ENCODE assay signal across 8 cellular contexts in genomic region chr16:78002915-78003538, GRCh38. TPM values are rescaled to one million over a fixed set of nuclear protein-coding genes. Genes with fewer than 3 reads are reported as not detected.
A peak's percentile ranks its signal among the peaks of the same experiment; 100 is the strongest.
DNase-seq lines count a peak whose midpoint lies in the region; ATAC-seq, FAIRE-seq and TF ChIP-seq lines count a peak whose summit lies in the region.

No MANE protein-coding gene starts in this region.

- intact Hi-C loops in activated T-helper 2 cell treated with anti-CD3 and anti-CD28 coated beads, Interferon-gamma antibody, Interleukin-2, Interleukin-4, amounts not matched to agents 10 μg/mL and 5 μg/mL and 100 μg/mL, durations not matched to agents 14 hours and 24 hours and 36 hours (cut with micrococcal nuclease) = loop anchor here (1.0 kb wide), 1 partner anchor 328 kb away; no protein-coding TSS in a partner anchor
- intact Hi-C loops in transverse colon (cut with DNase I; ENCODE audit: low total_unique reads) = no loop called here

- ATAC-seq in omental fat pad (ENCODE audit: low FRiP score) = peak; percentile 32

- peak; percentile 53 for DNase-seq in GDM1 (lab: John Stamatoyannopoulos, UW)
- DNase-seq in H54 (ENCODE audit: insufficient read length, low spot score) = peak; percentile 67
- DNase-seq in LNCaP clone FGC (ENCODE audit: low read depth) = peak; percentile 82
- DNase-seq in RPMI8226 = peak; percentile 86
- DNase-seq in activated T-helper 2 cell treated with anti-CD3 and anti-CD28 coated beads, Interferon-gamma antibody, Interleukin-2, Interleukin-4, amounts not matched to agents 10 μg/mL and 5 μg/mL and 100 μg/mL, durations not matched to agents 14 hours and 24 hours and 36 hours (ENCODE audit: low spot score) = peak; percentile 70
- DNase-seq in frontal cortex (ENCODE audit: low spot score in 2 of 2) = peak; percentile 22 to 71
- no peak for DNase-seq in omental fat pad (ENCODE audit: low spot score)
- DNase-seq in transverse colon = peak; percentile 79

- no peaks in the 10 kb centered on the region for H3K27me3 Mint-ChIP-seq in activated T-helper 2 cell treated with anti-CD3 and anti-CD28 coated beads, Interferon-gamma antibody, Interleukin-2, Interleukin-4, amounts not matched to agents 10 μg/mL and 5 μg/mL and 100 μg/mL, durations not matched to agents 14 hours and 24 hours and 36 hours (ENCODE audit: low read depth)

- FAIRE-seq in H54 (lab: Jason Lieb, UNC) (peak; percentile 68), frontal cortex (lab: Jason Lieb, UNC) (no peak)

- no peaks in the 10 kb centered on the region for H3K9me3 ChIP-seq in transverse colon

- peaks cover 2% of the 10 kb centered on the region for H3K4me1 Mint-ChIP-seq in activated T-helper 2 cell treated with anti-CD3 and anti-CD28 coated beads, Interferon-gamma antibody, Interleukin-2, Interleukin-4, amounts not matched to agents 10 μg/mL and 5 μg/mL and 100 μg/mL, durations not matched to agents 14 hours and 24 hours and 36 hours (ENCODE audit: low read depth)

- H3K9me3 Mint-ChIP-seq in activated T-helper 2 cell treated with anti-CD3 and anti-CD28 coated beads, Interferon-gamma antibody, Interleukin-2, Interleukin-4, amounts not matched to agents 10 μg/mL and 5 μg/mL and 100 μg/mL, durations not matched to agents 14 hours and 24 hours and 36 hours = no peaks in the 10 kb centered on the region

- TF ChIP-seq EP300 in transverse colon (IDR thresholded peaks at IDR 0.05; ENCODE audit: low read depth) = no peak

- no peaks in the 10 kb centered on the region for H3K36me3 Mint-ChIP-seq in activated T-helper 2 cell treated with anti-CD3 and anti-CD28 coated beads, Interferon-gamma antibody, Interleukin-2, Interleukin-4, amounts not matched to agents 10 μg/mL and 5 μg/mL and 100 μg/mL, durations not matched to agents 14 hours and 24 hours and 36 hours (ENCODE audit: low read depth)

- H3K4me1 ChIP-seq in transverse colon = peaks cover 0 to 2% (median 0%) of the 10 kb centered on the region in 4 donors

- 10 to 18% methylated on average over 2 to 11 of the region's 11 CpGs for WGBS in transverse colon (ENCODE audit: low coverage in 1 of 2), 2 donors

- H3K27ac ChIP-seq in transverse colon = no peak overlapping the region

- in situ Hi-C loops in transverse colon (cut with MboI; ENCODE audit: low pct_ligation_motif_present in 1 of 4, low pct_unique_long_range_greater_than_20kb in 1 of 4, low sequenced_read_pairs in 3 of 4) = no loop called here

- no peak for TF ChIP-seq POLR2A in H54 (IDR thresholded peaks at IDR 0.05; ENCODE audit: low read depth, low read length)
- TF ChIP-seq POLR2A in transverse colon (IDR thresholded peaks at IDR 0.05) = no peak

- TF ChIP-seq CTCF in LNCaP clone FGC (IDR thresholded peaks at IDR 0.05; ENCODE audit: control insufficient read depth, extremely low read depth, insufficient read depth) (peak; percentile 83), omental fat pad (IDR thresholded peaks at IDR 0.05) (no peak), transverse colon (IDR thresholded peaks at IDR 0.05) (peak; percentile 75 to 83 (median 78))

- H3K27ac Mint-ChIP-seq in activated T-helper 2 cell treated with anti-CD3 and anti-CD28 coated beads, Interferon-gamma antibody, Interleukin-2, Interleukin-4, amounts not matched to agents 10 μg/mL and 5 μg/mL and 100 μg/mL, durations not matched to agents 14 hours and 24 hours and 36 hours = no peak overlapping the region

- H3K4me3 ChIP-seq in LNCaP clone FGC (ENCODE audit: low read depth, low read length) (no peak overlapping the region), transverse colon (no peak overlapping the region)

- no peaks in the 10 kb centered on the region for H3K36me3 ChIP-seq in transverse colon

- H3K27me3 ChIP-seq in transverse colon = no peaks in the 10 kb centered on the region

- H3K4me3 Mint-ChIP-seq in activated T-helper 2 cell treated with anti-CD3 and anti-CD28 coated beads, Interferon-gamma antibody, Interleukin-2, Interleukin-4, amounts not matched to agents 10 μg/mL and 5 μg/mL and 100 μg/mL, durations not matched to agents 14 hours and 24 hours and 36 hours (ENCODE audit: low read depth) = no peak overlapping the region

RNA-seq across cellular contexts. Expression of gene CLEC3A, which starts 19.3 kb away (rescaled TPM):
- not detected in 2 replicates for total RNA-seq in activated T-helper 2 cell treated with anti-CD3 and anti-CD28 coated beads, Interferon-gamma antibody, Interleukin-2, Interleukin-4, amounts not matched to agents 10 μg/mL and 5 μg/mL and 100 μg/mL, durations not matched to agents 14 hours and 24 hours and 36 hours
- total RNA-seq in frontal cortex (under 0.01 TPM), omental fat pad (not detected), transverse colon (not detected)

Comparison
In these comparisons a context has a peak if more than half of its experiments do, and no peak if none do; other contexts are left out.
1. CTCF ChIP-seq: peak in LNCaP clone FGC (single experiment) and transverse colon (5 of 5); none in omental fat pad (0 of 3).